In the genomic region with DNA sequence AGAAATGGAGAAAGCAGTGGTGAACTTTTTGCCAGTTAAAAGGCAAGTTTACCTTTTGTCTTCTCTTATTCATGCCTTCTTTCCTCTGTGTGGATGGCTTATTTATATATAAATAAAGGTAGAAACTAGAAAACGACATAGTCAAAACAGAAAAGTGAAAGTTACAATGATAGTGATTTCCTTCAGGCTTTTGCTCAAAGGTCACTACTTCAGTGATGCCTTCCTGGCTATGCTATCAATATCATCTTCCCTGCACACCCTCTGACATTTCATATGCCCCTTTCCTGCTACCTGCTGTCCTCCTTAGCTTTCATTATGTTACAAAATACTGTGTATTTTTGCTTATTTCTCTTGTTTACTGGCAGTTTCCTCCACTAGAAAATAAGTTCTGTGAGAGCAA, we compare ENCODE assay signal across 19 cellular contexts.
A peak's percentile ranks its signal among the peaks of the same experiment; 100 is the strongest.
DNase-seq lines count a peak whose midpoint lies in the region; ATAC-seq, FAIRE-seq and TF ChIP-seq lines count a peak whose summit lies in the region.
"Had no signal": no experiment of that assay in that cellular context is flagged by ENCODE, and none has a peak within 500 bp of the region (broad histone marks: within the 10 kb centered on the region; RNA-seq: fewer than 3 reads in every experiment).

No MANE protein-coding gene starts in this region.

- intact Hi-C loops in left colon (cut with DNase I, micrococcal nuclease), result no loop called here
- intact Hi-C loops in mucosa of descending colon (cut with DNase I, micrococcal nuclease), result no loop called here
- intact Hi-C loops in posterior cingulate gyrus (cut with DNase I), result no loop called here
- intact Hi-C loops in breast epithelium (cut with DNase I; ENCODE audit: low total_unique reads), result no loop called here

- H3K27ac Mint-ChIP-seq in T-helper 17 cell, result no peak overlapping the region
- H3K27ac Mint-ChIP-seq: HFFc6 had no signal

- no peaks in the 10 kb centered on the region for H3K27me3 Mint-ChIP-seq in T-helper 17 cell
- H3K27me3 Mint-ChIP-seq: CD4-positive, alpha-beta memory T cell had no signal

- no peaks in the 10 kb centered on the region for H3K9me3 ChIP-seq in mucosa of descending colon
- H3K9me3 ChIP-seq in T-helper 17 cell (ENCODE audit: control insufficient read depth, low read length, poor library complexity, severe bottlenecking), result no peaks in the 10 kb centered on the region
- no peaks in the 10 kb centered on the region for H3K9me3 ChIP-seq in breast epithelium
- H3K9me3 ChIP-seq: HAP-1 had no signal

- H3K4me1 ChIP-seq in mucosa of descending colon (ENCODE audit: low read depth) (no peaks in the 10 kb centered on the region), breast epithelium (no peaks in the 10 kb centered on the region)
- H3K4me1 ChIP-seq: HAP-1 had no signal

- TF ChIP-seq CTCF in GM12865 (IDR thresholded peaks at IDR 0.05; ENCODE audit: insufficient read depth, low read depth, low read length, missing control alignments), result no peak
- no peak for TF ChIP-seq CTCF in mucosa of descending colon (IDR thresholded peaks at IDR 0.05)
- TF ChIP-seq CTCF in breast epithelium (IDR thresholded peaks at IDR 0.05), result no peak

- H3K36me3 Mint-ChIP-seq in T-helper 17 cell (ENCODE audit: low read depth), result no peaks in the 10 kb centered on the region
- H3K36me3 Mint-ChIP-seq: CD4-positive, alpha-beta memory T cell had no signal

- ATAC-seq in left colon (peak; percentile 72), mucosa of descending colon (peak; percentile 30), T-helper 17 cell (no peak)

- no peak overlapping the region for H3K27ac ChIP-seq in breast epithelium

- FAIRE-seq in GM18507 (lab: Jason Lieb, UNC), result peak; percentile 56
- FAIRE-seq: G401.6, GM12891, H54 had no signal

- H3K4me3 ChIP-seq in GM12865 (ENCODE audit: low read depth, low read length) (no peak overlapping the region), mucosa of descending colon (no peak overlapping the region), breast epithelium (no peak overlapping the region)
- H3K4me3 ChIP-seq: HAP-1 had no signal

- H3K4me1 Mint-ChIP-seq in T-helper 17 cell, result peaks cover 19% of the 10 kb centered on the region

- no peak overlapping the region for H3K4me3 Mint-ChIP-seq in T-helper 17 cell
- H3K4me3 Mint-ChIP-seq: CD4-positive, alpha-beta memory T cell; HFFc6 had no signal

- no peak for TF ChIP-seq POLR2A in breast epithelium (IDR thresholded peaks at IDR 0.05)

- DNase-seq in GM12865 (ENCODE audit: low read depth) (peak; percentile 16), GM18507 (ENCODE audit: extremely low spot score, insufficient read length, low read depth) (no peak), left colon (no peak), mucosa of descending colon (no peak), posterior cingulate gyrus (no peak), T-helper 17 cell (no peak), breast epithelium (ENCODE audit: low spot score in 2 of 2) (no peak)
- no peak for DNase-seq in activated naive CD4-positive, alpha-beta T cell (lab: John Stamatoyannopoulos, UW)
- DNase-seq: C1 segment of cervical spinal cord; CD4-positive, alpha-beta memory T cell; COR-L47; DMS153; DND-41; GOT3; HFFc6 had no signal

- H3K36me3 ChIP-seq in mucosa of descending colon (ENCODE audit: low read depth) (no peaks in the 10 kb centered on the region), breast epithelium (no peaks in the 10 kb centered on the region)
- H3K36me3 ChIP-seq: HAP-1 had no signal

- no peaks in the 10 kb centered on the region for H3K27me3 ChIP-seq in breast epithelium
